In the genomic region with DNA sequence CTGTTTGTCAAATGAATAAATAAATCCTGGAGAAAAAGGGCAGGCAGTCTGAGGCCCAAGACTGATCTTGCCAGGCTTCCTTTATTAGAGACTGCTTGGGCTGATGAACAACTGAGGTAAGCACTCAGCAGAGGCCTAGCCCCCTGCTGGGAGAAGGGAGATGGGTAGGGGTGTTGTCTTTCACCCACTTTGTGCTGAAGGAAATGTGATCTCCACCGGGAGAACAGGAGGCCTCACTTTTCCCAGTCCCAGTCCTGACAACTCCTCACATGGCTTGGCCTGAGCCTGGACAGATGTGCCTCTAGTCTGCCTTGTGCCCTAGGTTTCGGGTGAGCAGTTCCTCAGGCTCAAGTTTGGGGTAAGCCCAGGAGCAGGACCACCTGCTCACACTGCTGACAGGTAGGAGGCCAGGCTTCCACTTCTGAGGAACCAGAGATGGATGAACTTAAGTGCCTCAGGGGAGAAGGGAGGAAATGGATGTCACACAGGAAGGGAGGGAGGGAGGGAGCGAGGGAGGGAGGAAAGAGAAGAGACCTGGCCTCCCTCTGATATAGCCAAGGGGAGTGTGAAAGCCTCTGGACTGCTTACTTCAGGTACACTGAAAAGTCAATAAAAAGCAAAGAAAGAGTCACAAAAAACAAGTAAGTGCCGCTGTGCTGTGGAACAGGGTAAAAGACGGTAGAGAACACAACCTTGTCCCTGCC, we compare ENCODE assay signal across 2 cellular contexts.
TF ChIP-seq lines count a peak whose summit lies in the region.

No MANE protein-coding gene starts in this region.

TF ChIP-seq in HEK293, 187 proteins besides CTCF, POLR2A, EP300 and RAD21 (continued from another document):
- no peak for TF ChIP-seq ZNF704 (tag by site-specific recombination; IDR thresholded peaks at IDR 0.05)

TF ChIP-seq in WTC11, 78 proteins besides CTCF, POLR2A, EP300 and RAD21 (continued from another document):
- TF ChIP-seq, protein P1, sequence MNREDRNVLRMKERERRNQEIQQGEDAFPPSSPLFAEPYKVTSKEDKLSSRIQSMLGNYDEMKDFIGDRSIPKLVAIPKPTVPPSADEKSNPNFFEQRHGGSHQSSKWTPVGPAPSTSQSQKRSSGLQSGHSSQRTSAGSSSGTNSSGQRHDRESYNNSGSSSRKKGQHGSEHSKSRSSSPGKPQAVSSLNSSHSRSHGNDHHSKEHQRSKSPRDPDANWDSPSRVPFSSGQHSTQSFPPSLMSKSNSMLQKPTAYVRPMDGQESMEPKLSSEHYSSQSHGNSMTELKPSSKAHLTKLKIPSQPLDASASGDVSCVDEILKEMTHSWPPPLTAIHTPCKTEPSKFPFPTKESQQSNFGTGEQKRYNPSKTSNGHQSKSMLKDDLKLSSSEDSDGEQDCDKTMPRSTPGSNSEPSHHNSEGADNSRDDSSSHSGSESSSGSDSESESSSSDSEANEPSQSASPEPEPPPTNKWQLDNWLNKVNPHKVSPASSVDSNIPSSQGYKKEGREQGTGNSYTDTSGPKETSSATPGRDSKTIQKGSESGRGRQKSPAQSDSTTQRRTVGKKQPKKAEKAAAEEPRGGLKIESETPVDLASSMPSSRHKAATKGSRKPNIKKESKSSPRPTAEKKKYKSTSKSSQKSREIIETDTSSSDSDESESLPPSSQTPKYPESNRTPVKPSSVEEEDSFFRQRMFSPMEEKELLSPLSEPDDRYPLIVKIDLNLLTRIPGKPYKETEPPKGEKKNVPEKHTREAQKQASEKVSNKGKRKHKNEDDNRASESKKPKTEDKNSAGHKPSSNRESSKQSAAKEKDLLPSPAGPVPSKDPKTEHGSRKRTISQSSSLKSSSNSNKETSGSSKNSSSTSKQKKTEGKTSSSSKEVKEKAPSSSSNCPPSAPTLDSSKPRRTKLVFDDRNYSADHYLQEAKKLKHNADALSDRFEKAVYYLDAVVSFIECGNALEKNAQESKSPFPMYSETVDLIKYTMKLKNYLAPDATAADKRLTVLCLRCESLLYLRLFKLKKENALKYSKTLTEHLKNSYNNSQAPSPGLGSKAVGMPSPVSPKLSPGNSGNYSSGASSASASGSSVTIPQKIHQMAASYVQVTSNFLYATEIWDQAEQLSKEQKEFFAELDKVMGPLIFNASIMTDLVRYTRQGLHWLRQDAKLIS (CRISPR knock-in tag; IDR thresholded peaks at IDR 0.05; ENCODE audit: borderline replicate concordance) = no peak
- TF ChIP-seq, protein P2, sequence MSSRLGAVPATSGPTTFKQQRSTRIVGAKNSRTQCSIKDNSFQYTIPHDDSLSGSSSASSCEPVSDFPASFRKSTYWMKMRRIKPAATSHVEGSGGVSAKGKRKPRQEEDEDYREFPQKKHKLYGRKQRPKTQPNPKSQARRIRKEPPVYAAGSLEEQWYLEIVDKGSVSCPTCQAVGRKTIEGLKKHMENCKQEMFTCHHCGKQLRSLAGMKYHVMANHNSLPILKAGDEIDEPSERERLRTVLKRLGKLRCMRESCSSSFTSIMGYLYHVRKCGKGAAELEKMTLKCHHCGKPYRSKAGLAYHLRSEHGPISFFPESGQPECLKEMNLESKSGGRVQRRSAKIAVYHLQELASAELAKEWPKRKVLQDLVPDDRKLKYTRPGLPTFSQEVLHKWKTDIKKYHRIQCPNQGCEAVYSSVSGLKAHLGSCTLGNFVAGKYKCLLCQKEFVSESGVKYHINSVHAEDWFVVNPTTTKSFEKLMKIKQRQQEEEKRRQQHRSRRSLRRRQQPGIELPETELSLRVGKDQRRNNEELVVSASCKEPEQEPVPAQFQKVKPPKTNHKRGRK (CRISPR knock-in tag; IDR thresholded peaks at IDR 0.05; ENCODE audit: borderline replicate concordance) = no peak
- TF ChIP-seq NR1H2 (CRISPR knock-in tag; IDR thresholded peaks at IDR 0.05) (no peak), ZNF425 (CRISPR knock-in tag; conservative IDR thresholded peaks at IDR 0.05) (no peak), RORB (CRISPR knock-in tag; IDR thresholded peaks at IDR 0.05) (no peak), KAT7 (CRISPR knock-in tag; IDR thresholded peaks at IDR 0.05; ENCODE audit: borderline replicate concordance) (no peak), USF2 (CRISPR knock-in tag; IDR thresholded peaks at IDR 0.05) (no peak), SMAD3 (CRISPR knock-in tag; IDR thresholded peaks at IDR 0.05; ENCODE audit: borderline replicate concordance) (no peak), TEAD4 (CRISPR knock-in tag; IDR thresholded peaks at IDR 0.05) (no peak), ZNF671 (CRISPR knock-in tag; IDR thresholded peaks at IDR 0.05) (no peak)
- TF ChIP-seq, protein P3, sequence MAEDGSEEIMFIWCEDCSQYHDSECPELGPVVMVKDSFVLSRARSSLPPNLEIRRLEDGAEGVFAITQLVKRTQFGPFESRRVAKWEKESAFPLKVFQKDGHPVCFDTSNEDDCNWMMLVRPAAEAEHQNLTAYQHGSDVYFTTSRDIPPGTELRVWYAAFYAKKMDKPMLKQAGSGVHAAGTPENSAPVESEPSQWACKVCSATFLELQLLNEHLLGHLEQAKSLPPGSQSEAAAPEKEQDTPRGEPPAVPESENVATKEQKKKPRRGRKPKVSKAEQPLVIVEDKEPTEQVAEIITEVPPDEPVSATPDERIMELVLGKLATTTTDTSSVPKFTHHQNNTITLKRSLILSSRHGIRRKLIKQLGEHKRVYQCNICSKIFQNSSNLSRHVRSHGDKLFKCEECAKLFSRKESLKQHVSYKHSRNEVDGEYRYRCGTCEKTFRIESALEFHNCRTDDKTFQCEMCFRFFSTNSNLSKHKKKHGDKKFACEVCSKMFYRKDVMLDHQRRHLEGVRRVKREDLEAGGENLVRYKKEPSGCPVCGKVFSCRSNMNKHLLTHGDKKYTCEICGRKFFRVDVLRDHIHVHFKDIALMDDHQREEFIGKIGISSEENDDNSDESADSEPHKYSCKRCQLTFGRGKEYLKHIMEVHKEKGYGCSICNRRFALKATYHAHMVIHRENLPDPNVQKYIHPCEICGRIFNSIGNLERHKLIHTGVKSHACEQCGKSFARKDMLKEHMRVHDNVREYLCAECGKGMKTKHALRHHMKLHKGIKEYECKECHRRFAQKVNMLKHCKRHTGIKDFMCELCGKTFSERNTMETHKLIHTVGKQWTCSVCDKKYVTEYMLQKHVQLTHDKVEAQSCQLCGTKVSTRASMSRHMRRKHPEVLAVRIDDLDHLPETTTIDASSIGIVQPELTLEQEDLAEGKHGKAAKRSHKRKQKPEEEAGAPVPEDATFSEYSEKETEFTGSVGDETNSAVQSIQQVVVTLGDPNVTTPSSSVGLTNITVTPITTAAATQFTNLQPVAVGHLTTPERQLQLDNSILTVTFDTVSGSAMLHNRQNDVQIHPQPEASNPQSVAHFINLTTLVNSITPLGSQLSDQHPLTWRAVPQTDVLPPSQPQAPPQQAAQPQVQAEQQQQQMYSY (CRISPR knock-in tag; IDR thresholded peaks at IDR 0.05) = no peak
